In the genomic region with DNA sequence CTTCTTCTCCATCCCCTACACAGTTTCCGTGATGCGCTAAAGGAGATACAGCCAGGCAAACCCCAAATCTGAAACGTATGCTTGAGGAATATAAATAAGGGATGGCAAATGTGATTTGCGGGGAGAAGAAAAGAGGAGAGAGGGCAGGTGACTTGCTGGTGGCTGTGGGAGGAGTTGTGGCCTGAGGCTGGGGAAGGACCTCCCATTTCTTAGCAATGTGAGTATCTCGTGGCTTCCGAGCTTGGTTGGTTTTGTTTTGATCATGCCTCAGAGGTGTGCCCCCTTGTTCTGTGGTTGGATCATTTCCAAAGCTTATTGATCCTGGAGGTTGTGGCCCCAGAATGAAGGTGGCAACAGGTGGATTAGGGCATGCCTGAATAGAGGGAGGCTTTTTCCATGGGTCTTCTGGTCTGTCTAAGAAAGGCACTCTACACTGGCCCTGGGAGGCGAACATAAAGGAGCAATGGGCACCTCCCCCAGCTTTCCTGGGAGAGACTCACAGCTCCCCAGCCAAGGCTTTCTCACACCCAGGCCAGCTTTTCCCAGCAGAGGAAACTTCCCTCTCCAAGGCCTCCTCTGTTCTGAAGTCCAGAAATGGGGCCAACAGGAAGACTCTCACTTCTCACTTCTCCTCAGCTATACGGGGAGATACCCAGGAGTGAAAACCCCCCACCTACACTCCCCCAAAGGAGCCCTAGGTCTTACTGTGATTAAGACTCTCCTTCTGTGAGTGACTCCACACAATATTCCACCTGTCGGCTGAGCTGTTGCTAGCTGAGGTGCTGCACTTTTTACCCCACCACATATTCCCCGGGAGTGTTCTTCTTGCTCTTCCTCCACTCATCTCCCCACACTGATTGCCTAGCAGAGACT, we compare ENCODE assay signal across 9 cellular contexts. TPM values are rescaled to one million over a fixed set of nuclear protein-coding genes. Genes with fewer than 3 reads are reported as not detected.
DNase-seq lines count a peak whose midpoint lies in the region; ATAC-seq and TF ChIP-seq lines count a peak whose summit lies in the region.
"Had no signal": no experiment of that assay in that cellular context is flagged by ENCODE, and none has a peak within 500 bp of the region (broad histone marks: within the 10 kb centered on the region; RNA-seq: fewer than 3 reads in every experiment).

No MANE protein-coding gene starts in this region.

- no peaks in the 10 kb centered on the region for H3K9me3 Mint-ChIP-seq in stimulated activated naive CD8-positive, alpha-beta T cell treated with anti-CD3 and anti-CD28 coated beads, Interleukin-15, Interleukin-2, amounts not matched to agents 100 ng/mL and 50 ng/mL, for 24 hours

- H3K36me3 ChIP-seq in left ventricle myocardium inferior: no peaks in the 10 kb centered on the region

- H3K27ac ChIP-seq in right cardiac atrium (ENCODE audit: low read length) (no peak overlapping the region), left ventricle myocardium inferior (replicated peaks) (no peak overlapping the region)
- H3K27ac ChIP-seq: coronary artery had no signal

- WGBS in right cardiac atrium: 71% methylated on average over 10 of the region's 10 CpGs

- H3K4me3 ChIP-seq in right cardiac atrium (ENCODE audit: low read length) (no peak overlapping the region), left ventricle myocardium inferior (no peak overlapping the region)
- H3K4me3 ChIP-seq: coronary artery had no signal

- ATAC-seq in left cardiac atrium (peak; percentile 14 to 16), right cardiac atrium (no peak), HG03064 (IDR thresholded peaks at IDR 0.05; ENCODE audit: low read depth, unreplicated experiment) (peak; percentile 55)

- peak overlapping the region; percentile 30 for H3K4me3 Mint-ChIP-seq in stimulated activated naive CD8-positive, alpha-beta T cell treated with anti-CD3 and anti-CD28 coated beads, Interleukin-15, Interleukin-2, amounts not matched to agents 100 ng/mL and 50 ng/mL, for 24 hours

- peaks cover 31% of the 10 kb centered on the region for H3K27me3 Mint-ChIP-seq in stimulated activated naive CD8-positive, alpha-beta T cell treated with anti-CD3 and anti-CD28 coated beads, Interleukin-15, Interleukin-2, amounts not matched to agents 100 ng/mL and 50 ng/mL, for 24 hours

- H3K27me3 ChIP-seq in right cardiac atrium (ENCODE audit: control insufficient read depth, insufficient read depth) (no peaks in the 10 kb centered on the region), left ventricle myocardium inferior (ENCODE audit: low read depth) (no peaks in the 10 kb centered on the region)

- no peaks in the 10 kb centered on the region for H3K9me3 ChIP-seq in right cardiac atrium (ENCODE audit: control insufficient read depth, low read length)
- no peaks in the 10 kb centered on the region for H3K9me3 ChIP-seq in left ventricle myocardium inferior (replicated peaks)

- H3K27ac Mint-ChIP-seq in stimulated activated naive CD8-positive, alpha-beta T cell treated with anti-CD3 and anti-CD28 coated beads, Interleukin-15, Interleukin-2, amounts not matched to agents 100 ng/mL and 50 ng/mL, for 24 hours: peak overlapping the region; percentile 85

- intact Hi-C loops in left cardiac atrium (cut with DNase I) (loop anchor here in 1 of 2 donors (5.0 kb wide), 1 partner anchor 38 kb away; a partner anchor contains a TSS), right cardiac atrium (cut with DNase I) (no loop called here), left ventricle myocardium inferior (cut with micrococcal nuclease) (no loop called here)

- H3K36me3 Mint-ChIP-seq in stimulated activated naive CD8-positive, alpha-beta T cell treated with anti-CD3 and anti-CD28 coated beads, Interleukin-15, Interleukin-2, amounts not matched to agents 100 ng/mL and 50 ng/mL, for 24 hours (ENCODE audit: low read depth): no peaks in the 10 kb centered on the region

- DNase-seq in left cardiac atrium: no peak
- DNase-seq in right cardiac atrium: no peak
- DNase-seq in activated naive CD4-positive, alpha-beta T cell treated with anti-CD3 and anti-CD28 coated beads, Interleukin-2, amount 50 U/mL, for 16 hours: peak; percentile 18
- DNase-seq in left ventricle myocardium inferior: no peak
- DNase-seq in DMS79 treated with DMSO at 0.1 percent for 48 hours (lab: John Stamatoyannopoulos, UW): no peak
- no peak for DNase-seq in ureter (ENCODE audit: low spot score)

- no peak for TF ChIP-seq CTCF in left ventricle myocardium inferior (IDR thresholded peaks at IDR 0.05; ENCODE audit: borderline replicate concordance)

- peaks cover 19% of the 10 kb centered on the region for H3K4me1 Mint-ChIP-seq in stimulated activated naive CD8-positive, alpha-beta T cell treated with anti-CD3 and anti-CD28 coated beads, Interleukin-15, Interleukin-2, amounts not matched to agents 100 ng/mL and 50 ng/mL, for 24 hours (ENCODE audit: low read depth)

- H3K4me1 ChIP-seq in right cardiac atrium (ENCODE audit: control insufficient read depth, insufficient read depth, low read length) (peaks cover 2% of the 10 kb centered on the region), left ventricle myocardium inferior (peaks cover 15% of the 10 kb centered on the region)

RNA-seq across cellular contexts. Expression of a gene that starts 40.0 kb away (rescaled TPM):
- total RNA-seq in left cardiac atrium: not detected
- total RNA-seq in right cardiac atrium: not detected
- polyA plus RNA-seq in right cardiac atrium: not detected
- total RNA-seq in left ventricle myocardium inferior: not detected
- total RNA-seq in ureter: not detected

Comparison
In these comparisons a context has a peak if more than half of its experiments do, and no peak if none do; other contexts are left out.
1. ATAC-seq: peak in left cardiac atrium (2 of 2) and HG03064 (single experiment); none in right cardiac atrium (0 of 2).